Comparison of ENCODE assay signal across 23 cellular contexts in genomic region chr5:150023136-150023535, GRCh38. TPM values are rescaled to one million over a fixed set of nuclear protein-coding genes. Genes with fewer than 3 reads are reported as not detected.
DNase-seq lines count a peak whose midpoint lies in the region; ATAC-seq, FAIRE-seq and TF ChIP-seq lines count a peak whose summit lies in the region.
"Had no signal": no experiment of that assay in that cellular context is flagged by ENCODE, and none has a peak within 500 bp of the region (broad histone marks: within the 10 kb centered on the region; RNA-seq: fewer than 3 reads in every experiment).

No MANE protein-coding gene starts in this region.

- H3K27ac ChIP-seq in GM23248 (peak overlapping the region; percentile 57), RWPE1 (peak overlapping the region; percentile 95), endothelial cell of umbilical vein (ENCODE audit: insufficient read depth, low read depth, low read length) (peak overlapping the region; percentile 92), gastrocnemius medialis (peak overlapping the region; percentile 77 to 82 (median 80)), testis (no peak overlapping the region)

- H3K9me2 ChIP-seq in GM23248 (ENCODE audit: insufficient read depth), result no peaks in the 10 kb centered on the region

- intact Hi-C loops in endothelial cell of umbilical vein (cut with micrococcal nuclease), result no loop called here
- intact Hi-C loops in gastrocnemius medialis (cut with DNase I; ENCODE audit: low total_unique reads), result loop anchor here (5.0 kb wide), 1 partner anchor 109 kb away; no protein-coding TSS in a partner anchor
- intact Hi-C loops in testis (cut with DNase I; ENCODE audit: low total_unique reads), result no loop called here

- peaks cover 27% of the 10 kb centered on the region for H3K4me1 ChIP-seq in GM23248 (ENCODE audit: insufficient read depth)
- H3K4me1 ChIP-seq in endothelial cell of umbilical vein (ENCODE audit: control insufficient read depth, extremely low read depth, insufficient read depth, low read length), result peaks cover 34% of the 10 kb centered on the region
- peaks cover 31 to 48% of the 10 kb centered on the region in 2 donors for H3K4me1 ChIP-seq in gastrocnemius medialis
- no peaks in the 10 kb centered on the region for H3K4me1 ChIP-seq in testis

- in situ Hi-C loops in GM23248 (cut with MboI), result no loop called here
- in situ Hi-C loops in gastrocnemius medialis (cut with MboI; ENCODE audit: low sequenced_read_pairs in 4 of 4), result no loop called here

- CTCF ChIA-PET in RWPE1 (lab: Yijun Ruan, JAX), result interaction anchor here (0.6 to 1.2 kb wide), 3 partner anchors 18 to 29 kb away, joined by 3 to 4 read pairs (median 4); partner anchors contain the start of genes HMGXB3 and TIGD6
- CTCF ChIA-PET in endothelial cell of umbilical vein (lab: Charles Lee), result interaction anchor here (0.6 to 2.8 kb wide), 7 partner anchors 11 to 461 kb away, joined by 3 to 16 read pairs (median 9); partner anchors contain the start of genes HMGXB3 and TIGD6

- no peak for TF ChIP-seq CTCF in RWPE1 (conservative IDR thresholded peaks at IDR 0.05; ENCODE audit: low read depth)
- no peak for TF ChIP-seq CTCF in endothelial cell of umbilical vein (IDR thresholded peaks at IDR 0.05; ENCODE audit: extremely low read depth in 1 of 2, insufficient read depth in 1 of 2, low read depth in 1 of 2, low read length in 2 of 2)
- no peak for TF ChIP-seq CTCF in gastrocnemius medialis (IDR thresholded peaks at IDR 0.05 in 4 of 5, conservative IDR thresholded peaks at IDR 0.05 in 1 of 5)
- TF ChIP-seq CTCF in testis (IDR thresholded peaks at IDR 0.05), result no peak

- H3K27me3 ChIP-seq in GM23248 (replicated peaks; ENCODE audit: insufficient read depth), result no peaks in the 10 kb centered on the region
- no peaks in the 10 kb centered on the region for H3K27me3 ChIP-seq in endothelial cell of umbilical vein (ENCODE audit: control insufficient read depth in 2 of 2, insufficient read depth in 2 of 2, low read length in 2 of 2)
- H3K27me3 ChIP-seq in gastrocnemius medialis, result no peaks in the 10 kb centered on the region
- H3K27me3 ChIP-seq in testis, result no peaks in the 10 kb centered on the region

- FAIRE-seq in endothelial cell of umbilical vein (lab: Jason Lieb, UNC), result no peak
- FAIRE-seq: G401.6, H54, HepG2, islet of Langerhans, urothelium cell line had no signal

- H4K20me1 ChIP-seq in GM23248 (ENCODE audit: insufficient read depth) (no peaks in the 10 kb centered on the region), endothelial cell of umbilical vein (replicated peaks; ENCODE audit: control insufficient read depth, extremely low read depth, insufficient read depth, low read length) (no peaks in the 10 kb centered on the region)

- no peaks in the 10 kb centered on the region for H3K9me3 ChIP-seq in GM23248 (ENCODE audit: low read depth)
- H3K9me3 ChIP-seq in endothelial cell of umbilical vein (replicated peaks; ENCODE audit: control insufficient read depth, insufficient read depth, low read length), result no peaks in the 10 kb centered on the region
- H3K9me3 ChIP-seq in gastrocnemius medialis, result no peaks in the 10 kb centered on the region
- H3K9me3 ChIP-seq in testis, result no peaks in the 10 kb centered on the region

- DNase-seq in GM23248 (no peak), RWPE1 (ENCODE audit: low spot score) (no peak), endothelial cell of umbilical vein (ENCODE audit: low read depth, low spot score) (no peak), gastrocnemius medialis (no peak), RKO (ENCODE audit: low spot score) (no peak), testis (no peak), NCI-H128 (lab: John Stamatoyannopoulos, UW; ENCODE audit: unreplicated experiment) (no peak)
- DNase-seq: activated B cell treated with CpG ODN at 0.5 μM for 24 hours; activated CD4-positive, alpha-beta T cell treated with anti-CD3 and anti-CD28 coated beads, Interleukin-2, amount 50 U/mL, for 48 hours; activated CD8-positive, alpha-beta memory T cell treated with anti-CD3 and anti-CD28 coated beads, Interleukin-2, amount 50 U/mL, for 48 hours; activated naive CD8-positive, alpha-beta T cell treated with anti-CD3 and anti-CD28 coated beads, Interleukin-2, amount 10 ng/mL, durations not matched to agents 7 days and 5 days; CD4-positive, alpha-beta memory T cell; DMS153; hippocampal formation; naive B cell; NCI-H1436 treated with DMSO at 0.1 percent for 48 hours; NCI-H510A treated with DMSO at 0.1 percent for 48 hours; occipital lobe had no signal

- H3K4me3 ChIP-seq in GM23248 (no peak overlapping the region), endothelial cell of umbilical vein (replicated peaks in 1 of 3; ENCODE audit: insufficient read depth in 1 of 3, low read depth in 1 of 3, low read length in 3 of 3) (no peak overlapping the region), gastrocnemius medialis (no peak overlapping the region), testis (no peak overlapping the region)

- H3F3A ChIP-seq in GM23248 (ENCODE audit: insufficient read depth), result peaks cover 50% of the 10 kb centered on the region

- POLR2A ChIA-PET in RWPE1 (lab: Yijun Ruan, JAX; ENCODE audit: low non-redundant PET) (no interaction called here), endothelial cell of umbilical vein (lab: Charles Lee) (interaction anchor here (1.1 to 1.5 kb wide), 2 partner anchors 8 to 59 kb away, joined by 3 to 5 read pairs; no protein-coding TSS in a partner anchor)

- H3K36me3 ChIP-seq in GM23248 (ENCODE audit: low read depth), result peaks cover 60% of the 10 kb centered on the region
- peaks cover 18 to 21% of the 10 kb centered on the region in 2 experiments for H3K36me3 ChIP-seq in endothelial cell of umbilical vein (ENCODE audit: control insufficient read depth in 2 of 2, extremely low read depth in 1 of 2, insufficient read depth in 2 of 2, low read length in 2 of 2)
- H3K36me3 ChIP-seq in gastrocnemius medialis, result peaks cover 0 to 65% of the 10 kb centered on the region in 2 donors
- H3K36me3 ChIP-seq in testis (ENCODE audit: low read depth, missing control alignments), result no peaks in the 10 kb centered on the region

- WGBS in GM23248 (ENCODE audit: low coverage in 1 of 2, low lambda C conversion rate in 2 of 2, missing lambda C conversion rate in 2 of 2), 2 experiments, result 96 to 100% methylated on average over 1 of the region's 1 CpG
- 88 to 100% methylated on average over 1 of the region's 1 CpG for WGBS in testis, 2 donors

- H2AFZ ChIP-seq in GM23248 (no peak overlapping the region), endothelial cell of umbilical vein (ENCODE audit: low read depth, low read length) (no peak overlapping the region)

- H3K9ac ChIP-seq in GM23248, result no peak overlapping the region
- peak overlapping the region; percentile 16 for H3K9ac ChIP-seq in endothelial cell of umbilical vein (replicated peaks; ENCODE audit: extremely low read depth, insufficient read depth, low read length)

- no peak for ATAC-seq in gastrocnemius medialis
- ATAC-seq: HepG2 had no signal

- dilution Hi-C loops in endothelial cell of umbilical vein (cut with MboI; ENCODE audit: extremely low pct_ligation_motif_present, low sequenced_read_pairs), result no loop called here

- peak overlapping the region; percentile 70 for H3K4me2 ChIP-seq in GM23248 (ENCODE audit: unreplicated experiment)
- no peak overlapping the region for H3K4me2 ChIP-seq in endothelial cell of umbilical vein (ENCODE audit: insufficient read depth, low read length)

- TF ChIP-seq POLR2A in endothelial cell of umbilical vein (IDR thresholded peaks at IDR 0.05; ENCODE audit: low read depth, low read length) (no peak), gastrocnemius medialis (IDR thresholded peaks at IDR 0.05) (no peak), testis (IDR thresholded peaks at IDR 0.05) (no peak)

- H3K9me1 ChIP-seq in endothelial cell of umbilical vein (replicated peaks; ENCODE audit: control insufficient read depth, extremely low read depth, insufficient read depth, low read length), result no peaks in the 10 kb centered on the region

- H3K79me2 ChIP-seq in GM23248 (ENCODE audit: insufficient read depth), result peaks cover 44% of the 10 kb centered on the region
- H3K79me2 ChIP-seq in endothelial cell of umbilical vein (ENCODE audit: control insufficient read depth, insufficient read depth, low read length), result peaks cover 4% of the 10 kb centered on the region

- no TSS peak for BruUV-seq in endothelial cell of umbilical vein (replicated peaks; lab: Mats Ljungman, UMichigan)

TF ChIP-seq in endothelial cell of umbilical vein, 7 proteins besides CTCF, POLR2A, EP300 and RAD21 (continues in another document):
- TF ChIP-seq EZH2 (IDR thresholded peaks at IDR 0.05; ENCODE audit: borderline replicate concordance, low read depth, low read length, severe bottlenecking), result no peak
- TF ChIP-seq GATA2 (IDR thresholded peaks at IDR 0.05; ENCODE audit: insufficient read depth, insufficient read length, low read depth, low read length), result no peak

RNA-seq across cellular contexts. Expression of gene HMGXB3, which starts 22.6 kb away (rescaled TPM):
- total RNA-seq in GM23248 (2014; rRNA removed; shearing (Covaris generic)), result 32.1 and 46.5 TPM in 2 replicates
- 11.9 and 13.6 TPM in 2 replicates for polyA plus RNA-seq in GM23248 (2016; fragmentation: Nextera tagmentation; extraction: Ambion mirVana)
- total RNA-seq in endothelial cell of umbilical vein, result 43.0 and 52.6 TPM in 2 replicates
- 34.8 and 38.3 TPM in 2 replicates for polyA plus RNA-seq in endothelial cell of umbilical vein
- 21.7 and 24.9 TPM in 2 replicates for polyA plus RNA-seq in endothelial cell of umbilical vein (2011; cell fraction: cytosol; rRNA removed)
- polyA plus RNA-seq in endothelial cell of umbilical vein (2011; cell fraction: nucleus; rRNA removed), result 114 TPM in 2 replicates
- 22.4 and 28.7 TPM in 2 replicates for polyA plus RNA-seq in endothelial cell of umbilical vein (2012)
- polyA minus RNA-seq in endothelial cell of umbilical vein, result 62.7 and 70.4 TPM in 2 replicates
- 30.9 TPM for polyA minus RNA-seq in endothelial cell of umbilical vein (2011; cell fraction: cytosol; rRNA and poly(A)+ RNA removed)
- polyA minus RNA-seq in endothelial cell of umbilical vein (2011; cell fraction: nucleus; rRNA and poly(A)+ RNA removed), result 52.1 and 57.0 TPM in 2 replicates
- 10 to 100 TPM; 19.7 to 27.0 (median 23.9) TPM for total RNA-seq in gastrocnemius medialis
- 10 to 100 TPM; 63.6 to 72.5 TPM for total RNA-seq in testis
- 33.5 TPM for polyA plus RNA-seq in testis (ENCODE audit: insufficient read depth, low read depth, low replicate concordance)

RNA-seq across cellular contexts. Expression of gene TIGD6, which starts 22.7 kb away (rescaled TPM):
- total RNA-seq in GM23248 (2014; rRNA removed; shearing (Covaris generic)), result 4.8 and 5.3 TPM in 2 replicates
- polyA plus RNA-seq in GM23248 (2016; fragmentation: Nextera tagmentation; extraction: Ambion mirVana), result 4.5 and 4.6 TPM in 2 replicates
- total RNA-seq in endothelial cell of umbilical vein, result 3.6 and 4.1 TPM in 2 replicates
- polyA plus RNA-seq in endothelial cell of umbilical vein, result 5.0 and 5.4 TPM in 2 replicates
- 2.9 and 3.7 TPM in 2 replicates for polyA plus RNA-seq in endothelial cell of umbilical vein (2011; cell fraction: cytosol; rRNA removed)
- 4.4 and 5.5 TPM in 2 replicates for polyA plus RNA-seq in endothelial cell of umbilical vein (2011; cell fraction: nucleus; rRNA removed)
- 2.7 and 3.9 TPM in 2 replicates for polyA plus RNA-seq in endothelial cell of umbilical vein (2012)
- polyA minus RNA-seq in endothelial cell of umbilical vein, result 13.5 and 17.0 TPM in 2 replicates
- 2.9 TPM for polyA minus RNA-seq in endothelial cell of umbilical vein (2011; cell fraction: cytosol; rRNA and poly(A)+ RNA removed)
- polyA minus RNA-seq in endothelial cell of umbilical vein (2011; cell fraction: nucleus; rRNA and poly(A)+ RNA removed), result 7.1 and 15.4 TPM in 2 replicates
- total RNA-seq in gastrocnemius medialis, result 1 to 10 TPM in 3 of 4 donors, under 1 TPM in 1; 0.62 to 3.0 (median 2.3) TPM
- total RNA-seq in testis, result 1 to 10 TPM; 7.8 to 9.7 TPM
- 11.2 TPM for polyA plus RNA-seq in testis (ENCODE audit: insufficient read depth, low read depth, low replicate concordance)

Comparison
In these comparisons a context has a peak if more than half of its experiments do, and no peak if none do; other contexts are left out.
1. H3K27ac ChIP-seq: peak in GM23248 (single experiment), RWPE1 (single experiment), endothelial cell of umbilical vein (single experiment) and gastrocnemius medialis (4 of 4); none in testis (0 of 2).